1 cellular context compared by ENCODE assay signal in genomic region chr5:159430361-159431018, GRCh38.
TF ChIP-seq lines count a peak whose summit lies in the region.

No MANE protein-coding gene starts in this region.

TF ChIP-seq in K562, 482 proteins besides CTCF, POLR2A, EP300 and RAD21 (continued from another document):
- TF ChIP-seq CHAMP1 (IDR thresholded peaks at IDR 0.05) = no peak
- no peak for TF ChIP-seq TAF1 (IDR thresholded peaks at IDR 0.05; ENCODE audit: control insufficient read depth, extremely low read depth, insufficient read depth, low read length, severe bottlenecking)
- TF ChIP-seq GATA2 (CRISPR knock-in tag; IDR thresholded peaks at IDR 0.05) = no peak
- TF ChIP-seq ZBTB5 (IDR thresholded peaks at IDR 0.05) = no peak
- TF ChIP-seq KDM2B (CRISPR knock-in tag; IDR thresholded peaks at IDR 0.05) = no peak
- TF ChIP-seq RBM25 (IDR thresholded peaks at IDR 0.05; ENCODE audit: low read depth, low read length, severe bottlenecking) = peak; percentile 7
